Comparison of ENCODE assay signal across 6 cellular contexts in the genomic region with DNA sequence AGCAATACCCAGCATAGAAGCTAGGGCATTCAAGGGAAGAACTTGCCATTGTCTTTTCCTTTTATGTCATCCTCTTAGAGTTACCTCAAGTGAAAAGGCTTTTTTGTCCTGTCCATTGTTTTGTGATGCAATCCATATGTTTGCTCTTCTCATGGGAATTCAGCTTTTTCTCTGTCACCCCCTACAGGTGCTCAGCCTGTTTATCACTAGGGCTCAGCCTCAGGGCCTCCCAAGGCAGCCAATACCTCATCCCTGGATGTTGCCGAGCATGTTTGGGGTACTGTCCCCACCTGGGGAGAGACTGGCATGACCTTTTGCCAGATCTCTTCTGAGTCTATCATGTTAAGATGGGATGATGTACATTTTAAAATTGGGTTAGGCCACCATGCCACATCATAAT. TPM values are rescaled to one million over a fixed set of nuclear protein-coding genes. Genes with fewer than 3 reads are reported as not detected.
A peak's percentile ranks its signal among the peaks of the same experiment; 100 is the strongest.
DNase-seq lines count a peak whose midpoint lies in the region; ATAC-seq, FAIRE-seq and TF ChIP-seq lines count a peak whose summit lies in the region.
"Not testable (repeated sequence)": the region's sequence is repeated elsewhere in the genome, so short reads cannot be mapped to it uniquely, and the experiment has no call there.
"Had no signal": no experiment of that assay in that cellular context is flagged by ENCODE, and none has a peak within 500 bp of the region (broad histone marks: within the 10 kb centered on the region; RNA-seq: fewer than 3 reads in every experiment).

No MANE protein-coding gene starts in this region.

- H3K79me2 ChIP-seq in GM23338 (replicated peaks; ENCODE audit: insufficient read depth); HepG2 (ENCODE audit: insufficient read depth, low read length): not testable (repeated sequence)

- POLR2A ChIA-PET in A549 (lab: Yijun Ruan, JAX); WTC11 (lab: Charles Lee); HepG2 (lab: Yijun Ruan, JAX): not testable (repeated sequence)

- not testable (repeated sequence) for H3K27ac Mint-ChIP-seq in GM23338, WTC11

- H3K27me3 ChIP-seq in GM23338 (ENCODE audit: insufficient read depth); HepG2 (ENCODE audit: control insufficient read depth in 1 of 2, insufficient read depth in 2 of 2, low read length in 2 of 2): not testable (repeated sequence)

- TF ChIP-seq CTCF in A549 (IDR thresholded peaks at IDR 0.05); GM23338 (conservative IDR thresholded peaks at IDR 0.05; ENCODE audit: low read depth in 2 of 2); WTC11 (IDR thresholded peaks at IDR 0.05); HepG2 (CRISPR knock-in tag; IDR thresholded peaks at IDR 0.05): not testable (repeated sequence)

- TF ChIP-seq RAD21 in A549 (conservative IDR thresholded peaks at IDR 0.05 in 1 of 2, IDR thresholded peaks at IDR 0.05 in 1 of 2); HepG2 (CRISPR knock-in tag; IDR thresholded peaks at IDR 0.05): not testable (repeated sequence)

- BruUV-seq in HepG2 (replicated peaks; lab: Mats Ljungman, UMichigan) = not testable (repeated sequence)

- H4K20me1 ChIP-seq in GM23338 (replicated peaks; ENCODE audit: insufficient read depth); HepG2 (ENCODE audit: insufficient read depth, low read length): not testable (repeated sequence)

- not testable (repeated sequence) for H3K4me2 ChIP-seq in A549; GM23338; HepG2 (ENCODE audit: low read depth, low read length)

- not testable (repeated sequence) for H3K9ac ChIP-seq in HepG2 (ENCODE audit: insufficient read depth, low read depth, low read length)

- not testable (repeated sequence) for TF ChIP-seq EP300 in A549 (IDR thresholded peaks at IDR 0.05); HepG2 (IDR thresholded peaks at IDR 0.05; ENCODE audit: low read depth in 2 of 2, low read length in 2 of 2); HepG2 (CRISPR knock-in tag; IDR thresholded peaks at IDR 0.05; ENCODE audit: borderline replicate concordance)

- in situ Hi-C loops in HepG2 (cut with HindIII; ENCODE audit: extremely low pct_ligation_motif_present, low pct_unique_long_range_greater_than_20kb) = not testable (repeated sequence)

- H3K4me3 ChIP-seq in A549; GM23338; HepG2 (replicated peaks in 1 of 3; ENCODE audit: insufficient read depth in 1 of 3, low read depth in 2 of 3, low read length in 3 of 3): not testable (repeated sequence)

- H3F3A ChIP-seq in GM23338 (replicated peaks; ENCODE audit: low read depth) = not testable (repeated sequence)

- intact Hi-C loops in HepG2 (cut with micrococcal nuclease; ENCODE audit: unreplicated experiment) = not testable (repeated sequence)

- not testable (repeated sequence) for H3K4me1 Mint-ChIP-seq in GM23338, WTC11

- H2AFZ ChIP-seq in GM23338; HepG2 (ENCODE audit: low read length): not testable (repeated sequence)

- peak; percentile 51 to 52; a peak in 2 of 6 replicates for ATAC-seq in A549
- ATAC-seq in GM23338 = peak; percentile 90
- peak; percentile 74 for ATAC-seq in WTC11
- ATAC-seq in HepG2 = peak; percentile 82

- TF ChIP-seq POLR2A in A549 (IDR thresholded peaks at IDR 0.05; ENCODE audit: low read length); HepG2 (IDR thresholded peaks at IDR 0.05; ENCODE audit: insufficient read depth in 1 of 2, low read depth in 2 of 2, low read length in 2 of 2): not testable (repeated sequence)

- FAIRE-seq in A549 (lab: Jason Lieb, UNC); HepG2 (lab: Jason Lieb, UNC): not testable (repeated sequence)

- not testable (repeated sequence) for H3K9me2 ChIP-seq in GM23338 (ENCODE audit: insufficient read depth)

- not testable (repeated sequence) for H3K36me3 ChIP-seq in GM23338 (ENCODE audit: insufficient read depth); HepG2 (replicated peaks in 1 of 2; ENCODE audit: control insufficient read depth in 1 of 2, insufficient read depth in 2 of 2, low read length in 2 of 2)

- not testable (repeated sequence) for H3K36me3 Mint-ChIP-seq in GM23338 (ENCODE audit: low read depth); WTC11

- no CpG with 5 or more reads among the region's 1 CpG for WGBS in A549 (ENCODE audit: missing lambda C conversion rate)
- WGBS in HepG2 (ENCODE audit: low lambda C conversion rate) = no CpG with 5 or more reads among the region's 1 CpG

- H3K27ac ChIP-seq in A549; GM23338 (ENCODE audit: low read depth); HepG2 (ENCODE audit: extremely low read length, insufficient read depth, low read length): not testable (repeated sequence)

- not testable (repeated sequence) for H3K27me3 Mint-ChIP-seq in GM23338 (ENCODE audit: insufficient read depth, low read depth, poor library complexity); WTC11 (ENCODE audit: low read depth)

- CTCF ChIA-PET in A549 (lab: Yijun Ruan, JAX); WTC11 (lab: Charles Lee); HepG2 (lab: Yijun Ruan, JAX; ENCODE audit: low intra/inter-chr PET ratio, low total read pairs): not testable (repeated sequence)

- not testable (repeated sequence) for DNase-seq in A549 (ENCODE audit: low read depth in 1 of 2, low spot score in 1 of 2); GM23338 (ENCODE audit: low spot score); WTC11 (ENCODE audit: low spot score); HepG2 (ENCODE audit: low spot score)

- not testable (repeated sequence) for H3K9me3 ChIP-seq in A549; HepG2 (ENCODE audit: low read length)

- not testable (repeated sequence) for H3K4me3 Mint-ChIP-seq in GM23338, WTC11

- H3K4me1 ChIP-seq in A549; GM23338 (ENCODE audit: insufficient read depth); HepG2 (ENCODE audit: insufficient read depth, low read length): not testable (repeated sequence)

- H3K9me3 Mint-ChIP-seq in GM23338, WTC11: not testable (repeated sequence)

RNA-seq across cellular contexts. Expression of a gene that starts 49.6 kb away (rescaled TPM):
- polyA plus RNA-seq in A549 (2011; rRNA removed) (59.3 and 77.5 TPM in 2 replicates), A549 (2017; fragmentation: RNase III; extraction: RNeasy Plus Mini Kit Qiagen cat#74134 plus additional on column Dnase treatment) (107 to 123 TPM (median 107 TPM) in 3 replicates), GM23338 (2016; fragmentation: Nextera tagmentation; extraction: Ambion mirVana) (151 and 175 TPM in 2 replicates), HepG2 (2011; rRNA removed) (37.1 and 47.4 TPM in 2 replicates)
- polyA plus RNA-seq in A549 (2012; cell fraction: cytosol; rRNA removed) = 188 and 226 TPM in 2 replicates
- polyA plus RNA-seq in A549 (2012; cell fraction: nucleus; rRNA removed) = 159 and 166 TPM in 2 replicates
- polyA minus RNA-seq in A549 (2011; rRNA and poly(A)+ RNA removed) = 7.2 and 18.7 TPM in 2 replicates
- 34.1 and 40.2 TPM in 2 replicates for total RNA-seq in GM23338 (2014; rRNA removed; shearing (Covaris generic))
- total RNA-seq in WTC11 (2021) (42.2 to 50.5 TPM (median 44.1 TPM) in 3 replicates), HepG2 (2016; rRNA removed; fragmentation: Illumina TruSeq; extraction: Trizol) (47.1 and 50.4 TPM in 2 replicates)
- 64.0 and 99.8 TPM in 2 replicates for total RNA-seq in HepG2 (2016; cell fraction: cytosol; rRNA removed; fragmentation: Illumina TruSeq; extraction: Trizol; ENCODE audit: low read depth)
- 55.3 and 57.0 TPM in 2 replicates for total RNA-seq in HepG2 (2016; cell fraction: insoluble cytoplasmic fraction; rRNA removed; fragmentation: Illumina TruSeq; extraction: Trizol)
- 63.6 and 76.4 TPM in 2 replicates for total RNA-seq in HepG2 (2016; cell fraction: membrane; rRNA removed; fragmentation: Illumina TruSeq; extraction: Trizol)
- total RNA-seq in HepG2 (2016; cell fraction: nucleus; rRNA removed; fragmentation: Illumina TruSeq; extraction: Trizol) = 20.8 and 26.1 TPM in 2 replicates
- 13.9 and 21.0 TPM in 2 replicates for polyA plus RNA-seq in HepG2 (2011; cell fraction: cytosol; rRNA removed)
- 28.2 and 28.9 TPM in 2 replicates for polyA plus RNA-seq in HepG2 (2011; cell fraction: nucleus; rRNA removed)
- polyA plus RNA-seq in HepG2 (2012) = 16.0 and 22.1 TPM in 2 replicates
- 49.7 and 76.6 TPM in 2 replicates for polyA plus RNA-seq in HepG2 (2016; cell fraction: cytosol; fragmentation: Illumina TruSeq; extraction: Trizol; ENCODE audit: low read depth)
- polyA plus RNA-seq in HepG2 (2016; cell fraction: insoluble cytoplasmic fraction; fragmentation: Illumina TruSeq; extraction: Trizol; ENCODE audit: low read depth) = 30.0 and 34.8 TPM in 2 replicates
- polyA plus RNA-seq in HepG2 (2016; cell fraction: membrane; fragmentation: Illumina TruSeq; extraction: Trizol; ENCODE audit: low read depth) = 44.6 and 52.6 TPM in 2 replicates
- 28.8 and 31.3 TPM in 2 replicates for polyA plus RNA-seq in HepG2 (2016; cell fraction: nucleus; fragmentation: Illumina TruSeq; extraction: Trizol; ENCODE audit: insufficient read depth, low read depth)
- polyA minus RNA-seq in HepG2 (2011; rRNA and poly(A)+ RNA removed; ENCODE audit: low replicate concordance) = 4.2 and 19.5 TPM in 2 replicates
- polyA minus RNA-seq in HepG2 (2011; cell fraction: cytosol; rRNA and poly(A)+ RNA removed) = 8.3 and 10.7 TPM in 2 replicates
- 8.0 and 9.2 TPM in 2 replicates for polyA minus RNA-seq in HepG2 (2011; cell fraction: nucleus; rRNA and poly(A)+ RNA removed)

RNA-seq across cellular contexts. Expression of a gene that starts 57.1 kb away (rescaled TPM):
- polyA plus RNA-seq in A549 (2011; rRNA removed) = 9.6 and 15.4 TPM in 2 replicates
- polyA plus RNA-seq in A549 (2012; cell fraction: cytosol; rRNA removed) = 2.7 and 2.8 TPM in 2 replicates
- polyA plus RNA-seq in A549 (2012; cell fraction: nucleus; rRNA removed) = 1.7 and 3.1 TPM in 2 replicates
- polyA plus RNA-seq in A549 (2017; fragmentation: RNase III; extraction: RNeasy Plus Mini Kit Qiagen cat#74134 plus additional on column Dnase treatment) = 7.4 to 8.5 TPM (median 8.4 TPM) in 3 replicates
- polyA minus RNA-seq in A549 (2011; rRNA and poly(A)+ RNA removed) = 1.5 and 2.1 TPM in 2 replicates
- total RNA-seq in GM23338 (2014; rRNA removed; shearing (Covaris generic)) = 1.2 and 4.6 TPM in 2 replicates
- 10.0 and 11.0 TPM in 2 replicates for polyA plus RNA-seq in GM23338 (2016; fragmentation: Nextera tagmentation; extraction: Ambion mirVana)
- total RNA-seq in WTC11 (2021) = 2.5 to 3.8 TPM (median 3.1 TPM) in 3 replicates
- total RNA-seq in HepG2 (2016; rRNA removed; fragmentation: Illumina TruSeq; extraction: Trizol) = 4.8 and 6.7 TPM in 2 replicates
- total RNA-seq in HepG2 (2016; cell fraction: cytosol; rRNA removed; fragmentation: Illumina TruSeq; extraction: Trizol; ENCODE audit: low read depth) = 0.97 and 1.5 TPM in 2 replicates
- total RNA-seq in HepG2 (2016; cell fraction: insoluble cytoplasmic fraction; rRNA removed; fragmentation: Illumina TruSeq; extraction: Trizol) = 4.9 and 5.8 TPM in 2 replicates
- total RNA-seq in HepG2 (2016; cell fraction: membrane; rRNA removed; fragmentation: Illumina TruSeq; extraction: Trizol) = 0.96 and 1.4 TPM in 2 replicates
- total RNA-seq in HepG2 (2016; cell fraction: nucleus; rRNA removed; fragmentation: Illumina TruSeq; extraction: Trizol) = 2.5 and 2.8 TPM in 2 replicates
- 1.6 and 2.7 TPM in 2 replicates for polyA plus RNA-seq in HepG2 (2011; rRNA removed)
- polyA plus RNA-seq in HepG2 (2011; cell fraction: cytosol; rRNA removed) = 0.60 and 0.88 TPM in 2 replicates
- 1.2 and 2.2 TPM in 2 replicates for polyA plus RNA-seq in HepG2 (2011; cell fraction: nucleus; rRNA removed)
- polyA plus RNA-seq in HepG2 (2012) = 1.9 TPM in 2 replicates
- polyA plus RNA-seq in HepG2 (2016; cell fraction: cytosol; fragmentation: Illumina TruSeq; extraction: Trizol; ENCODE audit: low read depth) = 0.74 and 1.2 TPM in 2 replicates
- polyA plus RNA-seq in HepG2 (2016; cell fraction: insoluble cytoplasmic fraction; fragmentation: Illumina TruSeq; extraction: Trizol; ENCODE audit: low read depth) = 5.2 and 6.9 TPM in 2 replicates
- 1.2 and 1.7 TPM in 2 replicates for polyA plus RNA-seq in HepG2 (2016; cell fraction: membrane; fragmentation: Illumina TruSeq; extraction: Trizol; ENCODE audit: low read depth)
- polyA plus RNA-seq in HepG2 (2016; cell fraction: nucleus; fragmentation: Illumina TruSeq; extraction: Trizol; ENCODE audit: insufficient read depth, low read depth) = 3.9 and 4.4 TPM in 2 replicates
- polyA minus RNA-seq in HepG2 (2011; rRNA and poly(A)+ RNA removed; ENCODE audit: low replicate concordance) = 0.26 and 0.37 TPM in 2 replicates
- polyA minus RNA-seq in HepG2 (2011; cell fraction: cytosol; rRNA and poly(A)+ RNA removed) = 0.70 and 0.79 TPM in 2 replicates
- 1.4 and 2.4 TPM in 2 replicates for polyA minus RNA-seq in HepG2 (2011; cell fraction: nucleus; rRNA and poly(A)+ RNA removed)
- total RNA-seq: CD4-positive, CD25-positive, alpha-beta regulatory T cell had no signal
- polyA plus RNA-seq: CD14-positive monocyte had no signal
